ENCODE assay signal across 37 cellular contexts in the genomic region with DNA sequence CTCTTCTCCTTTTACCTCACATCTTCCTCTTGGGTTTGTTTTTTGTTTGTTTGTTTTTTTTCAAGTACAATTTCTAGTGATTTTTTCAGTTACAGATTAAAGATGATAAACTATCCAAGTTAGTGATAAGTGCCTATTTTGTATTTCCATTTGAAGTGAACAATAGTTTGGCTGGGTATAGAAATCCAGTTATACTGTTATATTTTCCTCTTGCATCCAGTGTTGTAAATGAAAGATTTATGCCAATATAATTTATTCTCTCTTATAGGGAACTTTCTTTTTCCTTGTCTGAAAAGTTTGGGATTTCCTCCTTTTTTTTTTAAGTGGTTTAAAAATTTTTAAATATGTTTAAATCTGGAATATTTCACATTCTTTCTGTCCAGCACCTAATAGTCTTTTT.
"Had no signal": no experiment of that assay in that cellular context is flagged by ENCODE, and none has a peak within 500 bp of the region (broad histone marks: within the 10 kb centered on the region; RNA-seq: fewer than 3 reads in every experiment).

No MANE protein-coding gene starts in this region.

- H3K36me3 ChIP-seq: ascending aorta, cardiac muscle cell had no signal

- H3K27ac ChIP-seq: ascending aorta, cardiac muscle cell, VCaP had no signal

- H3K4me3 ChIP-seq: ascending aorta, cardiac muscle cell had no signal

- H3K27me3 ChIP-seq: ascending aorta, cardiac muscle cell had no signal

- H3K27ac Mint-ChIP-seq: activated B cell treated with CpG ODN at 0.5 μM for 24 hours; activated CD4-positive, alpha-beta memory T cell treated with anti-CD3 and anti-CD28 coated beads for 36 hours; activated CD4-positive, alpha-beta T cell treated with anti-CD3 and anti-CD28 coated beads, Interleukin-2, amount 10 ng/mL, durations not matched to agents 24 days and 14 days; activated CD8-positive, alpha-beta memory T cell treated with anti-CD3 and anti-CD28 coated beads, Interleukin-2, amount 10 ng/mL, durations not matched to agents 7 days and 5 days; activated CD8-positive, alpha-beta T cell treated with anti-CD3 and anti-CD28 coated beads, Interleukin-2, amount 10 ng/mL, durations not matched to agents 7 days and 5 days; activated naive CD4-positive, alpha-beta T cell treated with anti-CD3 and anti-CD28 coated beads, Interleukin-2, amount 10 ng/mL, durations not matched to agents 7 days and 5 days; activated naive CD4-positive, alpha-beta T cell treated with anti-CD3 and anti-CD28 coated beads, Interleukin-2, amount 50 U/mL, for 24 hours; activated naive CD8-positive, alpha-beta T cell; activated naive CD8-positive, alpha-beta T cell treated with anti-CD3 and anti-CD28 coated beads, Interleukin-2, amount 10 ng/mL, durations not matched to agents 7 days and 5 days; activated naive CD8-positive, alpha-beta T cell treated with anti-CD3 and anti-CD28 coated beads, Interleukin-2, amount 50 U/mL, for 24 hours; activated T-cell treated with anti-CD3 and anti-CD28 coated beads, Interleukin-2, amount 50 U/mL, for 24 hours; activated T-helper 2 cell treated with anti-CD3 and anti-CD28 coated beads, Interferon-gamma antibody, Interleukin-2, Interleukin-4, amounts not matched to agents 10 μg/mL and 5 μg/mL and 100 μg/mL, durations not matched to agents 14 hours and 24 hours and 36 hours; brain; T-helper 1 cell treated with Interleukin-12 subunit alpha and Interleukin-12 subunit beta and Interleukin-4 antibody, amounts not matched to agents 30 μg/mL and 1 μg/mL, for 36 hours; T-helper 2 cell treated with Interferon-gamma antibody and Interleukin-4, amounts not matched to agents 5 μg/mL and 100 μg/mL, for 36 hours had no signal

- H3K36me3 Mint-ChIP-seq: activated CD4-positive, alpha-beta memory T cell treated with anti-CD3 and anti-CD28 coated beads for 36 hours; activated CD8-positive, alpha-beta memory T cell treated with anti-CD3 and anti-CD28 coated beads, Interleukin-2, amount 10 ng/mL, durations not matched to agents 7 days and 5 days; activated naive CD4-positive, alpha-beta T cell treated with anti-CD3 and anti-CD28 coated beads, Interleukin-2, amount 10 ng/mL, durations not matched to agents 7 days and 5 days; activated naive CD8-positive, alpha-beta T cell treated with anti-CD3 and anti-CD28 coated beads, Interleukin-2, amount 10 ng/mL, durations not matched to agents 7 days and 5 days; brain had no signal

- H3K4me1 ChIP-seq: ascending aorta had no signal

- DNase-seq: activated B cell treated with CpG ODN at 0.5 μM for 24 hours; activated CD4-positive, alpha-beta memory T cell treated with anti-CD3 and anti-CD28 coated beads for 36 hours; activated CD4-positive, alpha-beta T cell treated with anti-CD3 and anti-CD28 coated beads for 4 hours; activated CD4-positive, alpha-beta T cell treated with anti-CD3 and anti-CD28 coated beads, Interleukin-2, amount 10 ng/mL, durations not matched to agents 24 days and 14 days; activated CD4-positive, alpha-beta T cell treated with anti-CD3 and anti-CD28 coated beads, Interleukin-2, amount 50 U/mL, for 1 hour; activated CD4-positive, alpha-beta T cell treated with anti-CD3 and anti-CD28 coated beads, Interleukin-2, amount 50 U/mL, for 4 hours; activated CD4-positive, CD25-positive, alpha-beta regulatory T cell treated with anti-CD3 and anti-CD28 coated beads, Interleukin-2, amount 50 U/mL, for 72 hours; activated CD8-positive, alpha-beta memory T cell treated with anti-CD3 and anti-CD28 coated beads for 24 hours; activated CD8-positive, alpha-beta memory T cell treated with anti-CD3 and anti-CD28 coated beads, Interleukin-2, amount 10 ng/mL, durations not matched to agents 7 days and 5 days; activated CD8-positive, alpha-beta memory T cell treated with anti-CD3 and anti-CD28 coated beads, Interleukin-2, amount 50 U/mL, for 48 hours; activated CD8-positive, alpha-beta T cell treated with anti-CD3 and anti-CD28 coated beads, Interleukin-2, amount 10 ng/mL, durations not matched to agents 7 days and 5 days; activated effector memory CD4-positive, alpha-beta T cell treated with Interleukin-2 at 50 U/mL for 16 hours; activated gamma-delta T cell; activated naive CD4-positive, alpha-beta T cell treated with anti-CD3 and anti-CD28 coated beads, Interleukin-2, amount 10 ng/mL, durations not matched to agents 7 days and 5 days; activated naive CD4-positive, alpha-beta T cell treated with Interleukin-2 at 50 U/mL for 16 hours; activated naive CD8-positive, alpha-beta T cell treated with anti-CD3 and anti-CD28 coated beads, Interleukin-2, amount 10 ng/mL, durations not matched to agents 7 days and 5 days; activated naive CD8-positive, alpha-beta T cell treated with anti-CD3 and anti-CD28 coated beads, Interleukin-2, amount 50 U/mL, for 24 hours; activated T-cell treated with anti-CD3 and anti-CD28 coated beads, Interleukin-2, amount 50 U/mL, for 24 hours; activated T-cell treated with anti-CD3 and anti-CD28 coated beads, Interleukin-2, amount 50 U/mL, for 48 hours; amygdala; anterior cingulate cortex; caudate nucleus; T-helper 1 cell; T-helper 2 cell; T-helper 9 cell had no signal

- H3K4me3 Mint-ChIP-seq: activated B cell treated with CpG ODN at 0.5 μM for 24 hours; activated CD4-positive, alpha-beta memory T cell treated with anti-CD3 and anti-CD28 coated beads for 36 hours; activated CD4-positive, alpha-beta T cell treated with anti-CD3 and anti-CD28 coated beads, Interleukin-2, amount 10 ng/mL, durations not matched to agents 24 days and 14 days; activated CD8-positive, alpha-beta memory T cell treated with anti-CD3 and anti-CD28 coated beads, Interleukin-2, amount 10 ng/mL, durations not matched to agents 7 days and 5 days; activated CD8-positive, alpha-beta T cell treated with anti-CD3 and anti-CD28 coated beads, Interleukin-2, amount 10 ng/mL, durations not matched to agents 7 days and 5 days; activated naive CD4-positive, alpha-beta T cell treated with anti-CD3 and anti-CD28 coated beads, Interleukin-2, amount 10 ng/mL, durations not matched to agents 7 days and 5 days; activated naive CD4-positive, alpha-beta T cell treated with anti-CD3 and anti-CD28 coated beads, Interleukin-2, amount 50 U/mL, for 24 hours; activated naive CD8-positive, alpha-beta T cell; activated naive CD8-positive, alpha-beta T cell treated with anti-CD3 and anti-CD28 coated beads, Interleukin-2, amount 10 ng/mL, durations not matched to agents 7 days and 5 days; activated naive CD8-positive, alpha-beta T cell treated with anti-CD3 and anti-CD28 coated beads, Interleukin-2, amount 50 U/mL, for 24 hours; activated T-cell treated with anti-CD3 and anti-CD28 coated beads, Interleukin-2, amount 50 U/mL, for 24 hours; brain; central memory CD8-positive, alpha-beta T cell; T-helper 1 cell treated with Interleukin-12 subunit alpha and Interleukin-12 subunit beta and Interleukin-4 antibody, amounts not matched to agents 30 μg/mL and 1 μg/mL, for 36 hours; T-helper 2 cell treated with Interferon-gamma antibody and Interleukin-4, amounts not matched to agents 5 μg/mL and 100 μg/mL, for 36 hours had no signal

- H3K4me1 Mint-ChIP-seq: activated B cell treated with CpG ODN at 0.5 μM for 24 hours; activated CD4-positive, alpha-beta T cell treated with anti-CD3 and anti-CD28 coated beads, Interleukin-2, amount 10 ng/mL, durations not matched to agents 24 days and 14 days; activated CD8-positive, alpha-beta memory T cell treated with anti-CD3 and anti-CD28 coated beads, Interleukin-2, amount 10 ng/mL, durations not matched to agents 7 days and 5 days; activated naive CD4-positive, alpha-beta T cell treated with anti-CD3 and anti-CD28 coated beads, Interleukin-2, amount 10 ng/mL, durations not matched to agents 7 days and 5 days; activated naive CD4-positive, alpha-beta T cell treated with anti-CD3 and anti-CD28 coated beads, Interleukin-2, amount 50 U/mL, for 24 hours; activated naive CD8-positive, alpha-beta T cell treated with anti-CD3 and anti-CD28 coated beads, Interleukin-2, amount 10 ng/mL, durations not matched to agents 7 days and 5 days; activated naive CD8-positive, alpha-beta T cell treated with anti-CD3 and anti-CD28 coated beads, Interleukin-2, amount 50 U/mL, for 24 hours; brain; central memory CD8-positive, alpha-beta T cell had no signal

- H3K27me3 Mint-ChIP-seq: brain had no signal

- FAIRE-seq: bronchial epithelial cell, TTC549 had no signal

- ATAC-seq: activated CD8-positive, alpha-beta memory T cell treated with anti-CD3 and anti-CD28 coated beads, Interleukin-2, amount 10 ng/mL, durations not matched to agents 7 days and 5 days; activated CD8-positive, alpha-beta T cell treated with anti-CD3 and anti-CD28 coated beads, Interleukin-2, amount 10 ng/mL, durations not matched to agents 7 days and 5 days; activated naive CD8-positive, alpha-beta T cell treated with anti-CD3 and anti-CD28 coated beads, Interleukin-2, amount 50 U/mL, for 24 hours had no signal
